ENCODE assay signal across 10 cellular contexts in the genomic region with DNA sequence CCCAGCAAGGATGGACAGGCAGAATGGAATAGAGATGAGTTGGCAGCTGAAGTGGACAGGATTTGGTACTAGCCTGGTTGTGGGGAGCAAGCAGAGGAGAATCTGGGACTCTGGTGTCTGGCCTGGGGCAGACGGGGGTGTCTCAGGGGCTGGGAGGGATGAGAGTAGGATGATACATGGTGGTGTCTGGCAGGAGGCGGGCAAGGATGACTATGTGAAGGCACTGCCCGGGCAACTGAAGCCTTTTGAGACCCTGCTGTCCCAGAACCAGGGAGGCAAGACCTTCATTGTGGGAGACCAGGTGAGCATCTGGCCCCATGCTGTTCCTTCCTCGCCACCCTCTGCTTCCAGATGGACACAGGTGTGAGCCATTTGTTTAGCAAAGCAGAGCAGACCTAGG. TPM values are rescaled to one million over a fixed set of nuclear protein-coding genes. Genes with fewer than 3 reads are reported as not detected.
DNase-seq lines count a peak whose midpoint lies in the region; ATAC-seq and TF ChIP-seq lines count a peak whose summit lies in the region.
"Had no signal": no experiment of that assay in that cellular context is flagged by ENCODE, and none has a peak within 500 bp of the region (broad histone marks: within the 10 kb centered on the region; RNA-seq: fewer than 3 reads in every experiment).

No MANE protein-coding gene starts in this region.

- H3K27me3 Mint-ChIP-seq in activated T-cell treated with anti-CD3 and anti-CD28 coated beads, Interleukin-2, amount 50 U/mL, for 4 hours (ENCODE audit: low read depth): peaks cover 3% of the 10 kb centered on the region

- peaks cover 25% of the 10 kb centered on the region for H3K36me3 Mint-ChIP-seq in activated T-cell treated with anti-CD3 and anti-CD28 coated beads, Interleukin-2, amount 50 U/mL, for 4 hours (ENCODE audit: insufficient read depth)

- H3K27ac ChIP-seq in VCaP: peak overlapping the region; percentile 9; the same call in 1 of the 2 replicates
- no peak overlapping the region for H3K27ac ChIP-seq in subcutaneous abdominal adipose tissue (ENCODE audit: low read depth, low read length)
- H3K27ac ChIP-seq: KMS-11 had no signal

- H3K9me3 ChIP-seq in iPS-15b (ENCODE audit: control insufficient read depth, insufficient read depth, low read length): no peaks in the 10 kb centered on the region
- H3K9me3 ChIP-seq in subcutaneous abdominal adipose tissue (ENCODE audit: control insufficient read depth in 5 of 5, low read length in 5 of 5): no peaks in the 10 kb centered on the region

- peaks cover 7% of the 10 kb centered on the region for H3K9me3 Mint-ChIP-seq in activated T-cell treated with anti-CD3 and anti-CD28 coated beads, Interleukin-2, amount 50 U/mL, for 4 hours

- H3K36me3 ChIP-seq in iPS-15b (ENCODE audit: control insufficient read depth, insufficient read depth, low read length): peaks cover 32% of the 10 kb centered on the region
- peaks cover 0 to 39% (median 24%) of the 10 kb centered on the region in 5 donors for H3K36me3 ChIP-seq in subcutaneous abdominal adipose tissue (ENCODE audit: control insufficient read depth in 5 of 5, insufficient read depth in 5 of 5, low read length in 5 of 5)

- no peak for ATAC-seq in activated T-cell treated with anti-CD3 and anti-CD28 coated beads, Interleukin-2, amount 50 U/mL, for 4 hours

- H3K4me3 ChIP-seq in iPS-15b (ENCODE audit: low read depth, low read length): peak overlapping the region; percentile 87
- no peak overlapping the region for H3K4me3 ChIP-seq in subcutaneous abdominal adipose tissue (ENCODE audit: low read depth in 1 of 5, low read length in 5 of 5)

- H3K4me1 Mint-ChIP-seq in activated T-cell treated with anti-CD3 and anti-CD28 coated beads, Interleukin-2, amount 50 U/mL, for 4 hours (ENCODE audit: low read depth): peaks cover 34% of the 10 kb centered on the region

- H3K4me1 ChIP-seq in iPS-15b (ENCODE audit: control insufficient read depth, insufficient read depth, low read length) (peaks cover 19% of the 10 kb centered on the region), subcutaneous abdominal adipose tissue (ENCODE audit: control insufficient read depth in 5 of 5, insufficient read depth in 5 of 5, low read length in 5 of 5) (peaks cover 0 to 35% (median 23%) of the 10 kb centered on the region in 5 donors)

- H3K9ac ChIP-seq in iPS-15b (ENCODE audit: low read depth, low read length) (peak overlapping the region; percentile 24), subcutaneous abdominal adipose tissue (ENCODE audit: low read length in 5 of 5) (peak overlapping the region in 3 of 5 donors; percentile 20 to 42 (median 36))
- H3K9ac ChIP-seq: KMS-11 had no signal

- H3K27me3 ChIP-seq in iPS-15b (ENCODE audit: control insufficient read depth, insufficient read depth, low read length): no peaks in the 10 kb centered on the region
- H3K27me3 ChIP-seq in subcutaneous abdominal adipose tissue (ENCODE audit: control insufficient read depth in 5 of 5, insufficient read depth in 4 of 5, low read length in 5 of 5): no peaks in the 10 kb centered on the region

- TF ChIP-seq CTCF in VCaP (conservative IDR thresholded peaks at IDR 0.05): no peak

- H3K4me3 Mint-ChIP-seq in activated T-cell treated with anti-CD3 and anti-CD28 coated beads, Interleukin-2, amount 50 U/mL, for 4 hours: peak overlapping the region; percentile 37

- DNase-seq in activated T-cell treated with anti-CD3 and anti-CD28 coated beads, Interleukin-2, amount 50 U/mL, for 4 hours: no peak
- DNase-seq in activated T-cell treated with anti-CD3 and anti-CD28 coated beads for 4 hours (no peak), MV-4-11 (lab: John Stamatoyannopoulos, UW) (no peak), SK-N-DZ (ENCODE audit: low spot score) (no peak)
- DNase-seq in effector CD4-positive, alpha-beta T cell: no peak
- DNase-seq: GF-D8 had no signal

RNA-seq across cellular contexts. Expression of a gene that starts 2.3 kb away (rescaled TPM):
- total RNA-seq in activated T-cell treated with anti-CD3 and anti-CD28 coated beads, Interleukin-2, amount 50 U/mL, for 4 hours: 100 to 1,000 TPM; 363 to 446 (median 421) TPM
- polyA plus RNA-seq in SK-N-DZ (2014; cell fraction: cytosol; rRNA removed): 770 and 836 TPM in 2 replicates
- 584 and 761 TPM in 2 replicates for polyA plus RNA-seq in SK-N-DZ (2014; cell fraction: nucleus; rRNA removed)

RNA-seq across cellular contexts. Expression of a gene that starts 20.8 kb away (rescaled TPM):
- 100 to 1,000 TPM; 338 to 353 (median 350) TPM for total RNA-seq in activated T-cell treated with anti-CD3 and anti-CD28 coated beads, Interleukin-2, amount 50 U/mL, for 4 hours
- 395 and 424 TPM in 2 replicates for polyA plus RNA-seq in SK-N-DZ (2014; cell fraction: cytosol; rRNA removed)
- 612 and 857 TPM in 2 replicates for polyA plus RNA-seq in SK-N-DZ (2014; cell fraction: nucleus; rRNA removed)

RNA-seq across cellular contexts. Expression of a gene that starts 43.8 kb away (rescaled TPM):
- 10 to 100 TPM; 10.2 to 14.4 (median 12.6) TPM for total RNA-seq in activated T-cell treated with anti-CD3 and anti-CD28 coated beads, Interleukin-2, amount 50 U/mL, for 4 hours
- polyA plus RNA-seq in SK-N-DZ (2014; cell fraction: cytosol; rRNA removed): 0.53 and 3.9 TPM in 2 replicates
- 7.1 and 8.2 TPM in 2 replicates for polyA plus RNA-seq in SK-N-DZ (2014; cell fraction: nucleus; rRNA removed)

RNA-seq across cellular contexts. Expression of a gene that starts 53.7 kb away (rescaled TPM):
- total RNA-seq in activated T-cell treated with anti-CD3 and anti-CD28 coated beads, Interleukin-2, amount 50 U/mL, for 4 hours: not detected
- not detected in 2 replicates for polyA plus RNA-seq in SK-N-DZ (2014; cell fraction: cytosol; rRNA removed)
- polyA plus RNA-seq in SK-N-DZ (2014; cell fraction: nucleus; rRNA removed): not detected in 2 replicates
